ENCODE assay signal across 22 cellular contexts in genomic region chr2:236550298-236550697, GRCh38. TPM values are rescaled to one million over a fixed set of nuclear protein-coding genes. Genes with fewer than 3 reads are reported as not detected.
DNase-seq lines count a peak whose midpoint lies in the region; ATAC-seq and TF ChIP-seq lines count a peak whose summit lies in the region.
"Had no signal": no experiment of that assay in that cellular context is flagged by ENCODE, and none has a peak within 500 bp of the region (broad histone marks: within the 10 kb centered on the region; RNA-seq: fewer than 3 reads in every experiment).

No MANE protein-coding gene starts in this region.

- H3F3A ChIP-seq in DOHH2 (ENCODE audit: control insufficient read depth, insufficient read depth): peaks cover 22% of the 10 kb centered on the region
- H3F3A ChIP-seq in Loucy (ENCODE audit: low read depth): peaks cover 24% of the 10 kb centered on the region

- H3K9me3 Mint-ChIP-seq in endodermal cell: peaks cover 7% of the 10 kb centered on the region

- WGBS in endodermal cell (ENCODE audit: insufficient coverage in 1 of 2, insufficient read length in 1 of 2), 2 experiments: 85 to 98% methylated on average over 5 to 8 of the region's 8 CpGs

- H3K27ac ChIP-seq in DOHH2 (ENCODE audit: low read depth, low read length) (peak overlapping the region; percentile 27), endodermal cell (ENCODE audit: low read depth, low read length) (no peak overlapping the region)
- H3K27ac ChIP-seq: adrenal gland, epithelial cell of prostate, PC-9, stomach had no signal

- H4K20me1 ChIP-seq in DOHH2 (ENCODE audit: control insufficient read depth, insufficient read depth, low read depth, low read length) (no peaks in the 10 kb centered on the region), Loucy (ENCODE audit: insufficient read depth, low read length, poor library complexity, severe bottlenecking) (no peaks in the 10 kb centered on the region)

- H3K4me3 ChIP-seq in DOHH2 (ENCODE audit: low read length) (peak overlapping the region; percentile 39), Loucy (ENCODE audit: low read length, poor library complexity, severe bottlenecking) (no peak overlapping the region), endodermal cell (ENCODE audit: low read length) (no peak overlapping the region)
- H3K4me3 ChIP-seq: adrenal gland, PC-9, stomach had no signal

- H2AFZ ChIP-seq in Loucy (ENCODE audit: low read length): no peak overlapping the region
- H2AFZ ChIP-seq: PC-9 had no signal

- ATAC-seq in GM19035 (IDR thresholded peaks at IDR 0.05; ENCODE audit: unreplicated experiment): peak; percentile 0

- no peaks in the 10 kb centered on the region for H3K36me3 Mint-ChIP-seq in endodermal cell (ENCODE audit: low read depth)

- TF ChIP-seq CTCF in DOHH2 (IDR thresholded peaks at IDR 0.05; ENCODE audit: low read depth, low read length, poor library complexity, severe bottlenecking) (no peak), Loucy (conservative IDR thresholded peaks at IDR 0.05; ENCODE audit: low read length) (no peak), endodermal cell (conservative IDR thresholded peaks at IDR 0.05) (no peak)

- H3K4me3 Mint-ChIP-seq in endodermal cell: no peak overlapping the region
- H3K4me3 Mint-ChIP-seq: nephron progenitor cell; T-helper 1 cell treated with Interleukin-12 subunit alpha and Interleukin-12 subunit beta and Interleukin-4 antibody, amounts not matched to agents 30 μg/mL and 1 μg/mL, for 36 hours had no signal

- H3K27me3 Mint-ChIP-seq in endodermal cell (ENCODE audit: insufficient read depth): peaks cover 23% of the 10 kb centered on the region

- H3K4me1 Mint-ChIP-seq in endodermal cell: peaks cover 4% of the 10 kb centered on the region

- H3K79me2 ChIP-seq in DOHH2 (ENCODE audit: control insufficient read depth, low read length) (no peaks in the 10 kb centered on the region), Loucy (ENCODE audit: insufficient read depth, low read length) (peaks cover 22% of the 10 kb centered on the region)

- H3K9ac ChIP-seq in Loucy (ENCODE audit: low read depth, low read length, poor library complexity, severe bottlenecking): peak overlapping the region; percentile 53
- H3K9ac ChIP-seq in endodermal cell (ENCODE audit: extremely low read depth, low read length, poor library complexity, severe bottlenecking): no peak overlapping the region

- DNase-seq in endodermal cell (peak; percentile 32), putamen (ENCODE audit: low spot score) (no peak), ecto neural progenitor cell (ENCODE audit: low spot score) (no peak), GDM1 (lab: John Stamatoyannopoulos, UW) (no peak), GOT3 (lab: John Stamatoyannopoulos, UW) (no peak)
- DNase-seq: adrenal gland; Calu3; kidney; mesendoderm; NCI-H1417 treated with DMSO at 0.1 percent for 48 hours; NCI-H774; nephron progenitor cell; PC-9; posterior cingulate gyrus; stimulated activated CD4-positive, alpha-beta T cell treated with anti-CD3 and anti-CD28 coated beads, Interleukin-2, amount 100 ng/mL, for 48 hours; stomach; trophoblast cell had no signal

- H3K9me3 ChIP-seq in DOHH2 (ENCODE audit: control insufficient read depth, insufficient read depth, low read length) (0 out of 2 replicates have a peak, but pooled peaks cover 5% of the 10 kb centered on the region), Loucy (ENCODE audit: insufficient read depth, low read depth, low read length) (peaks cover 15% of the 10 kb centered on the region; the same call in 1 of the 2 replicates), endodermal cell (ENCODE audit: control insufficient read depth, low read length) (no peaks in the 10 kb centered on the region)
- H3K9me3 ChIP-seq: adrenal gland had no signal

- no peak overlapping the region for H3K27ac Mint-ChIP-seq in endodermal cell
- H3K27ac Mint-ChIP-seq: nephron progenitor cell; T-helper 1 cell treated with Interleukin-12 subunit alpha and Interleukin-12 subunit beta and Interleukin-4 antibody, amounts not matched to agents 30 μg/mL and 1 μg/mL, for 36 hours had no signal

- H3K9me2 ChIP-seq in DOHH2 (replicated peaks; ENCODE audit: control insufficient read depth, low read length): no peaks in the 10 kb centered on the region
- no peaks in the 10 kb centered on the region for H3K9me2 ChIP-seq in Loucy (replicated peaks; ENCODE audit: low read depth, low read length)

- H3K27me3 ChIP-seq in DOHH2 (ENCODE audit: control insufficient read depth, low read length) (no peaks in the 10 kb centered on the region), Loucy (ENCODE audit: insufficient read depth, low read length, poor library complexity, severe bottlenecking) (no peaks in the 10 kb centered on the region), endodermal cell (ENCODE audit: control insufficient read depth, insufficient read depth, low read length, poor library complexity, severe bottlenecking) (no peaks in the 10 kb centered on the region)
- H3K27me3 ChIP-seq: stomach had no signal

- H3K4me2 ChIP-seq in DOHH2 (ENCODE audit: low read length): peak overlapping the region; percentile 47
- peak overlapping the region; percentile 16 for H3K4me2 ChIP-seq in Loucy (ENCODE audit: low read depth, low read length, poor library complexity, severe bottlenecking)
- H3K4me2 ChIP-seq: PC-9 had no signal

- H3K36me3 ChIP-seq in DOHH2 (ENCODE audit: control insufficient read depth, low read length): peaks cover 9% of the 10 kb centered on the region; the same call in 1 of the 2 replicates
- no peaks in the 10 kb centered on the region for H3K36me3 ChIP-seq in Loucy (ENCODE audit: insufficient read depth, low read length)
- no peaks in the 10 kb centered on the region for H3K36me3 ChIP-seq in endodermal cell (ENCODE audit: control insufficient read depth, insufficient read depth, low read length)
- H3K36me3 ChIP-seq: adrenal gland, stomach had no signal

- H3K4me1 ChIP-seq in DOHH2 (ENCODE audit: control insufficient read depth, low read length) (peaks cover 99% of the 10 kb centered on the region), Loucy (ENCODE audit: insufficient read depth, low read length, poor library complexity, severe bottlenecking) (peaks cover 85% of the 10 kb centered on the region), endodermal cell (ENCODE audit: control insufficient read depth, insufficient read depth, low read length) (no peaks in the 10 kb centered on the region)
- H3K4me1 ChIP-seq: adrenal gland, stomach had no signal

RNA-seq across cellular contexts. Expression of gene ACKR3, which starts 19.3 kb away (rescaled TPM):
- total RNA-seq in endodermal cell: 100 to 1,000 TPM in 1 of 2 donors, 10 to 100 TPM in 1; 76.9 to 110 TPM
- 53.8 TPM for polyA plus RNA-seq in endodermal cell (2013, experiment 1 of 2)
- polyA plus RNA-seq in endodermal cell (2013, experiment 2 of 2): 66.2 TPM
